ENCODE assay signal across 13 cellular contexts in the genomic region with DNA sequence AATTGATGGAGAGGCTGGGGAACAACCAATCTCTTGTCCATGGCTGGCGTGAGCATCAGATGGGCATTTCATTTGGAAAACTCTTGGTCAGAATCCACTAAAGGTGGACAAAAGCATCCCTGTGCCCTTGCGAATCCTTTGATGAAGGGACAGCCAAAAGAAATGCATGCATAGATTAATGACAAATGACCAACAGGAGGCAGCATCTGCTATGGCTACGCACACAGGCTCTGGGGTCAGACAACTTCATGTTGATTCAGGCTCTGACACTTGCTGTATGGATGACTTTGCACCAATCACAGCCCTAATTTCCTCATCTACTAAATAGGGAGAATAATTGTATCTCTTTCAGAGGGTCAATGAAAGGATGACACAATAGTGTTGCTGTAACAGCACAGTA.
DNase-seq lines count a peak whose midpoint lies in the region; ATAC-seq, FAIRE-seq and TF ChIP-seq lines count a peak whose summit lies in the region.
"Had no signal": no experiment of that assay in that cellular context is flagged by ENCODE, and none has a peak within 500 bp of the region (broad histone marks: within the 10 kb centered on the region; RNA-seq: fewer than 3 reads in every experiment).

No MANE protein-coding gene starts in this region.

- no peak overlapping the region for H3K56ac ChIP-seq in H1 (replicated peaks; ENCODE audit: insufficient read length, low read depth, low read length)

- H3K14ac ChIP-seq in H1 (ENCODE audit: insufficient read length) = no peak overlapping the region

- no peak overlapping the region for H2BK15ac ChIP-seq in H1 (ENCODE audit: low read length)

- DNase-seq in NCI-H748 (lab: John Stamatoyannopoulos, UW; ENCODE audit: unreplicated experiment) (peak; percentile 35), NCI-H748 treated with DMSO at 0.1 percent for 48 hours (lab: John Stamatoyannopoulos, UW) (no peak), NCI-H460 (ENCODE audit: extremely low read depth, low read depth) (peak; percentile 18), H1 (ENCODE audit: low read depth in 1 of 2, low spot score in 2 of 2) (no peak), progenitor cell of endocrine pancreas (ENCODE audit: low spot score, unreplicated experiment) (no peak), activated gamma-delta T cell treated with Interleukin-2 at 50 U/mL for 16 hours (no peak), left cardiac atrium (no peak)
- DNase-seq in activated CD4-positive, alpha-beta T cell treated with anti-CD3 and anti-CD28 coated beads, Interleukin-2, amount 50 U/mL, for 48 hours = no peak
- DNase-seq: foreskin melanocyte, NCI-H1417 treated with DMSO at 0.1 percent for 48 hours, psoas muscle had no signal

- no peaks in the 10 kb centered on the region for H4K20me1 ChIP-seq in H1 (replicated peaks in 1 of 2; ENCODE audit: control insufficient read depth in 1 of 2, insufficient read depth in 2 of 2, low read length in 2 of 2)

- no peaks in the 10 kb centered on the region for H3K36me3 ChIP-seq in H1 (ENCODE audit: control insufficient read depth in 2 of 4, insufficient read depth in 4 of 4, low read length in 3 of 4)

- no peak for TF ChIP-seq EP300 in H1 (IDR thresholded peaks at IDR 0.05; ENCODE audit: borderline replicate concordance in 1 of 2, low read depth in 2 of 2, low read length in 2 of 2)

- H3K4me3 ChIP-seq in H1 (ENCODE audit: extremely low read depth in 1 of 4, insufficient read depth in 2 of 4, low read depth in 3 of 4, low read length in 4 of 4) = no peak overlapping the region
- H3K4me3 ChIP-seq: psoas muscle had no signal

- H3K36me3 Mint-ChIP-seq in progenitor cell of endocrine pancreas (ENCODE audit: insufficient read depth) = no peaks in the 10 kb centered on the region
- H3K36me3 Mint-ChIP-seq: activated naive CD8-positive, alpha-beta T cell had no signal

- H2AFZ ChIP-seq in H1 (ENCODE audit: low read length) = no peak overlapping the region

- H3K27ac ChIP-seq in H1 (ENCODE audit: low read depth, low read length) = no peak overlapping the region
- H3K27ac ChIP-seq: psoas muscle had no signal

- peak; percentile 24 for FAIRE-seq in H1 (lab: Jason Lieb, UNC)
- FAIRE-seq: TTC549 had no signal

- H3K4me2 ChIP-seq in H1 (ENCODE audit: insufficient read depth in 1 of 2, low read depth in 2 of 2, low read length in 2 of 2) = no peak overlapping the region

- H3K4me1 Mint-ChIP-seq in progenitor cell of endocrine pancreas (ENCODE audit: low read depth) = no peaks in the 10 kb centered on the region

- H3K18ac ChIP-seq in H1 (ENCODE audit: extremely low read depth, low read length) = no peak overlapping the region

- H2BK120ac ChIP-seq in H1 (replicated peaks; ENCODE audit: low read depth, low read length) = no peak overlapping the region

- no peak overlapping the region for H2BK5ac ChIP-seq in H1 (ENCODE audit: low read depth, low read length)

- POLR2A ChIA-PET in H1 (lab: Charles Lee; ENCODE audit: partially characterized antibody) = no interaction called here

- intact Hi-C loops in left cardiac atrium (cut with DNase I) = no loop called here

- H3K23ac ChIP-seq in H1 (ENCODE audit: insufficient read length) = no peak overlapping the region

- H3K9ac ChIP-seq in H1 (replicated peaks in 1 of 4; ENCODE audit: extremely low read depth in 1 of 4, low read depth in 3 of 4, low read length in 3 of 4) = no peak overlapping the region

- H4K91ac ChIP-seq in H1 (replicated peaks; ENCODE audit: insufficient read length, low read length) = no peak overlapping the region

- no peaks in the 10 kb centered on the region for H3K4me1 ChIP-seq in H1 (replicated peaks in 1 of 4; ENCODE audit: control insufficient read depth in 3 of 4, insufficient read depth in 4 of 4, low read length in 3 of 4)
- H3K4me1 ChIP-seq: psoas muscle had no signal

- no peak overlapping the region for H4K5ac ChIP-seq in H1 (ENCODE audit: insufficient read length, low read depth, low read length)

- H2BK12ac ChIP-seq in H1 (ENCODE audit: low read depth, low read length) = no peak overlapping the region

- H3K27me3 Mint-ChIP-seq in progenitor cell of endocrine pancreas = peaks cover 19% of the 10 kb centered on the region

- no peak overlapping the region for H4K8ac ChIP-seq in H1 (ENCODE audit: extremely low read depth, insufficient read depth, low read length)

- no peak overlapping the region for H3K4ac ChIP-seq in H1 (replicated peaks; ENCODE audit: insufficient read length, low read depth, low read length)

- 66% methylated on average over 3 of the region's 3 CpGs; no CpG with 5 or more reads in 1 of the 2 experiments for WGBS in H1 (ENCODE audit: extremely low coverage in 1 of 2, insufficient coverage in 1 of 2, insufficient read length in 1 of 2, insufficient replicate concordance in 2 of 2, low coverage in 1 of 2, low lambda C conversion rate in 2 of 2, missing lambda C conversion rate in 1 of 2), 2 experiments

- peak; percentile 56 to 60 for TF ChIP-seq RAD21 in H1 (IDR thresholded peaks at IDR 0.05 in 1 of 2, conservative IDR thresholded peaks at IDR 0.05 in 1 of 2; ENCODE audit: low read depth in 2 of 2, low read length in 2 of 2)

- no peaks in the 10 kb centered on the region for H3K23me2 ChIP-seq in H1 (ENCODE audit: low read depth, low read length)

- no peaks in the 10 kb centered on the region for H3K27me3 ChIP-seq in H1 (replicated peaks in 1 of 4; ENCODE audit: control insufficient read depth in 3 of 4, extremely low read depth in 1 of 4, insufficient read depth in 3 of 4, low read length in 3 of 4)

- H3K79me1 ChIP-seq in H1 (ENCODE audit: low read depth, low read length) = no peaks in the 10 kb centered on the region

- peak; percentile 32 to 80 (median 51) for TF ChIP-seq CTCF in H1 (IDR thresholded peaks at IDR 0.05; ENCODE audit: control extremely low read depth in 1 of 3, insufficient read depth in 1 of 3, low read depth in 1 of 3, low read length in 3 of 3)
- peak; percentile 34 for TF ChIP-seq CTCF in progenitor cell of endocrine pancreas (IDR thresholded peaks at IDR 0.05; ENCODE audit: unreplicated experiment)

- no peaks in the 10 kb centered on the region for H3K9me3 ChIP-seq in H1 (ENCODE audit: insufficient read depth in 2 of 2, low read depth in 1 of 2, low read length in 1 of 2)
- H3K9me3 ChIP-seq: psoas muscle had no signal

- H3K79me2 ChIP-seq in H1 (ENCODE audit: control insufficient read depth in 1 of 2, insufficient read depth in 2 of 2, low read length in 2 of 2) = no peaks in the 10 kb centered on the region

- ATAC-seq in left cardiac atrium = no peak
- ATAC-seq: psoas muscle had no signal

- H3K27ac Mint-ChIP-seq in progenitor cell of endocrine pancreas = no peak overlapping the region
- H3K27ac Mint-ChIP-seq: activated naive CD8-positive, alpha-beta T cell had no signal

- TF ChIP-seq POLR2A in H1 (IDR thresholded peaks at IDR 0.05; ENCODE audit: control extremely low read depth in 1 of 2, low read depth in 2 of 2, low read length in 2 of 2) = no peak

- H3K4me3 Mint-ChIP-seq in progenitor cell of endocrine pancreas (ENCODE audit: low read depth) = no peak overlapping the region
- H3K4me3 Mint-ChIP-seq: activated naive CD8-positive, alpha-beta T cell had no signal

- no peak overlapping the region for H2BK20ac ChIP-seq in H1 (ENCODE audit: low read length)

- no peaks in the 10 kb centered on the region for H3K9me3 Mint-ChIP-seq in progenitor cell of endocrine pancreas (ENCODE audit: low read depth)

- H2AK5ac ChIP-seq in H1 (ENCODE audit: low read depth, low read length) = no peak overlapping the region

- CTCF ChIA-PET in H1 (lab: Charles Lee; ENCODE audit: partially characterized antibody) = interaction anchor here (0.9 to 5.1 kb wide), 7 partner anchors 9 to 207 kb away, joined by 3 to 22 read pairs (median 3); no protein-coding TSS in a partner anchor

TF ChIP-seq in H1, 55 proteins besides CTCF, POLR2A, EP300 and RAD21:
- TF ChIP-seq, protein P1, sequence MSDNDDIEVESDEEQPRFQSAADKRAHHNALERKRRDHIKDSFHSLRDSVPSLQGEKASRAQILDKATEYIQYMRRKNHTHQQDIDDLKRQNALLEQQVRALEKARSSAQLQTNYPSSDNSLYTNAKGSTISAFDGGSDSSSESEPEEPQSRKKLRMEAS (IDR thresholded peaks at IDR 0.05) = no peak
- 0 out of 2 replicates have a peak, but pooled peaks have one; percentile 23 for TF ChIP-seq CREB1 (IDR thresholded peaks at IDR 0.05)

Comparison
In these comparisons a context has a peak if more than half of its experiments do, and no peak if none do; other contexts are left out.
1. DNase-seq: peak in NCI-H748 (single experiment) and NCI-H460 (single experiment); none in NCI-H748 treated with DMSO at 0.1 percent for 48 hours (single experiment), H1 (0 of 2), progenitor cell of endocrine pancreas (single experiment), activated gamma-delta T cell treated with Interleukin-2 at 50 U/mL for 16 hours (single experiment), left cardiac atrium (single experiment) and activated CD4-positive, alpha-beta T cell treated with anti-CD3 and anti-CD28 coated beads, Interleukin-2, amount 50 U/mL, for 48 hours (0 of 2).